Comparison of ENCODE assay signal across 14 cellular contexts in genomic region chr10:122055252-122055651, GRCh38.
DNase-seq lines count a peak whose midpoint lies in the region; ATAC-seq, FAIRE-seq and TF ChIP-seq lines count a peak whose summit lies in the region.
"Had no signal": no experiment of that assay in that cellular context is flagged by ENCODE, and none has a peak within 500 bp of the region (broad histone marks: within the 10 kb centered on the region; RNA-seq: fewer than 3 reads in every experiment).

No MANE protein-coding gene starts in this region.

- H3K4me2 ChIP-seq in A549, result no peak overlapping the region
- H3K4me2 ChIP-seq: BLaER1 treated with 17β-estradiol and CSF1 and Interleukin-3, amounts not matched to agents 10 nM and 100 nM had no signal

- CTCF ChIA-PET in MCF 10A (lab: Yijun Ruan, JAX), result interaction anchor here (1.0 to 2.7 kb wide), 9 partner anchors 8 to 213 kb away, joined by 3 to 35 read pairs (median 8); no protein-coding TSS in a partner anchor
- CTCF ChIA-PET in A549 (lab: Yijun Ruan, JAX), result interaction anchor here (1.1 to 3.7 kb wide), 10 partner anchors 8 to 253 kb away, joined by 3 to 33 read pairs (median 8); partner anchors contain the start of gene NSMCE4A

- ATAC-seq in A549, result no peak

- H3K9me3 Mint-ChIP-seq in MCF 10A (ENCODE audit: unreplicated experiment), result no peaks in the 10 kb centered on the region
- no peaks in the 10 kb centered on the region for H3K9me3 Mint-ChIP-seq in type B pancreatic cell

- H3K4me3 Mint-ChIP-seq in MCF 10A (ENCODE audit: unreplicated experiment) (no peak overlapping the region), type B pancreatic cell (no peak overlapping the region)
- H3K4me3 Mint-ChIP-seq: CD4-positive, CD25-positive, alpha-beta regulatory T cell had no signal

- peak overlapping the region; percentile 65 for H3K27ac Mint-ChIP-seq in MCF 10A (ENCODE audit: low read depth, unreplicated experiment)
- H3K27ac Mint-ChIP-seq in type B pancreatic cell, result peak overlapping the region; percentile 44
- H3K27ac Mint-ChIP-seq: CD4-positive, CD25-positive, alpha-beta regulatory T cell had no signal

- DNase-seq in MCF 10A (ENCODE audit: unreplicated experiment) (no peak), breast epithelium (ENCODE audit: low spot score in 2 of 2) (no peak), A549 (ENCODE audit: low read depth in 1 of 2, low spot score in 1 of 2) (no peak), posterior vena cava (ENCODE audit: low spot score) (peak; percentile 1), type B pancreatic cell (ENCODE audit: extremely low spot score, unreplicated experiment) (no peak), GM12892 (ENCODE audit: insufficient read length) (no peak), H54 (ENCODE audit: insufficient read length, low spot score) (no peak), DMS153 treated with DMSO at 0.1 percent for 48 hours (lab: John Stamatoyannopoulos, UW; ENCODE audit: unreplicated experiment) (no peak)
- DNase-seq: AML-193; CD4-positive, CD25-positive, alpha-beta regulatory T cell; GM23248; H7 had no signal

- no peaks in the 10 kb centered on the region for H3K36me3 Mint-ChIP-seq in MCF 10A (ENCODE audit: insufficient read depth, unreplicated experiment)
- peaks cover 9% of the 10 kb centered on the region for H3K36me3 Mint-ChIP-seq in type B pancreatic cell
- H3K36me3 Mint-ChIP-seq: CD4-positive, CD25-positive, alpha-beta regulatory T cell had no signal

- POLR2A ChIA-PET in MCF 10A (lab: Yijun Ruan, JAX) (interaction anchor here (1.5 to 2.2 kb wide), 3 partner anchors 34 to 85 kb away, joined by 4 to 15 read pairs (median 5); no protein-coding TSS in a partner anchor), A549 (lab: Yijun Ruan, JAX) (interaction anchor here (2.1 kb wide), 1 partner anchor 58 kb away, joined by 8 read pairs; no protein-coding TSS in a partner anchor)

- H3K27ac ChIP-seq in breast epithelium, result no peak overlapping the region
- H3K27ac ChIP-seq in A549, result peak overlapping the region; percentile 82
- H3K27ac ChIP-seq: BLaER1 treated with 17β-estradiol and CSF1 and Interleukin-3, amounts not matched to agents 10 nM and 100 nM; GM23248 had no signal

- 95% methylated on average over 5 of the region's 5 CpGs for WGBS in A549 (ENCODE audit: missing lambda C conversion rate)

- TF ChIP-seq EP300 in A549 (IDR thresholded peaks at IDR 0.05), result no peak

- H3K36me3 ChIP-seq in breast epithelium, result no peaks in the 10 kb centered on the region
- H3K36me3 ChIP-seq: BLaER1 treated with 17β-estradiol and CSF1 and Interleukin-3, amounts not matched to agents 10 nM and 100 nM had no signal

- H3K9me3 ChIP-seq in breast epithelium (no peaks in the 10 kb centered on the region), A549 (no peaks in the 10 kb centered on the region)

- H3K4me1 ChIP-seq in breast epithelium, result peaks cover 0 to 3% of the 10 kb centered on the region in 2 donors
- H3K4me1 ChIP-seq in A549, result peaks cover 44% of the 10 kb centered on the region

- TF ChIP-seq RAD21 in A549 (conservative IDR thresholded peaks at IDR 0.05 in 1 of 2, IDR thresholded peaks at IDR 0.05 in 1 of 2), result no peak

- H3K4me3 ChIP-seq in breast epithelium (no peak overlapping the region), A549 (no peak overlapping the region)
- H3K4me3 ChIP-seq: BLaER1 treated with 17β-estradiol and CSF1 and Interleukin-3, amounts not matched to agents 10 nM and 100 nM; GM23248 had no signal

- BruUV-seq in MCF 10A (replicated peaks; lab: Mats Ljungman, UMichigan), result no TSS peak

- FAIRE-seq in A549 (lab: Jason Lieb, UNC) (no peak), GM12892 (lab: Jason Lieb, UNC) (no peak), H54 (lab: Jason Lieb, UNC) (no peak)
- FAIRE-seq: GM18507 had no signal

- no peaks in the 10 kb centered on the region for H3K27me3 Mint-ChIP-seq in MCF 10A (ENCODE audit: insufficient read depth, unreplicated experiment)
- no peaks in the 10 kb centered on the region for H3K27me3 Mint-ChIP-seq in type B pancreatic cell

- peaks cover 34% of the 10 kb centered on the region for H3K4me1 Mint-ChIP-seq in MCF 10A (ENCODE audit: insufficient read depth, unreplicated experiment)
- H3K4me1 Mint-ChIP-seq in type B pancreatic cell (ENCODE audit: unreplicated experiment), result peaks cover 5% of the 10 kb centered on the region
- H3K4me1 Mint-ChIP-seq: CD4-positive, CD25-positive, alpha-beta regulatory T cell had no signal

- intact Hi-C loops in MCF 10A (cut with micrococcal nuclease) (loop anchor here (10.0 kb wide), 1 partner anchor 210 kb away; no protein-coding TSS in a partner anchor), breast epithelium (cut with DNase I; ENCODE audit: low total_unique reads) (no loop called here), posterior vena cava (cut with DNase I) (no loop called here)

- H3K27me3 ChIP-seq in breast epithelium, result no peaks in the 10 kb centered on the region
- H3K27me3 ChIP-seq: BLaER1 treated with 17β-estradiol and CSF1 and Interleukin-3, amounts not matched to agents 10 nM and 100 nM had no signal

- no peak for TF ChIP-seq CTCF in MCF 10A (IDR thresholded peaks at IDR 0.05; ENCODE audit: unreplicated experiment)
- no peak for TF ChIP-seq CTCF in breast epithelium (IDR thresholded peaks at IDR 0.05)
- TF ChIP-seq CTCF in A549 (IDR thresholded peaks at IDR 0.05), result no peak
- no peak for TF ChIP-seq CTCF in type B pancreatic cell (conservative IDR thresholded peaks at IDR 0.05)

- no peak for TF ChIP-seq POLR2A in breast epithelium (IDR thresholded peaks at IDR 0.05)
- TF ChIP-seq POLR2A in A549 (IDR thresholded peaks at IDR 0.05; ENCODE audit: low read length), result no peak
- TF ChIP-seq POLR2A in GM12892 (IDR thresholded peaks at IDR 0.05; ENCODE audit: low read depth, low read length), result no peak
- TF ChIP-seq POLR2A in H54 (IDR thresholded peaks at IDR 0.05; ENCODE audit: low read depth, low read length), result no peak

TF ChIP-seq in A549, 52 proteins besides CTCF, POLR2A, EP300 and RAD21:
- TF ChIP-seq ESRRA (IDR thresholded peaks at IDR 0.05; ENCODE audit: borderline replicate concordance, low read length) (no peak), KDM1A (IDR thresholded peaks at IDR 0.05; ENCODE audit: low read depth) (no peak), HEYL (CRISPR knock-in tag; IDR thresholded peaks at IDR 0.05) (no peak), JUN (IDR thresholded peaks at IDR 0.05) (0 out of 5 replicates have a peak, but pooled peaks of 1 of the 2 experiments have one; percentile 15)

Comparison
In these comparisons a context has a peak if more than half of its experiments do, and no peak if none do; other contexts are left out.
1. H3K27ac ChIP-seq: peak in A549 (2 of 2); none in breast epithelium (0 of 2).